ENCODE assay signal across 9 cellular contexts in the genomic region with DNA sequence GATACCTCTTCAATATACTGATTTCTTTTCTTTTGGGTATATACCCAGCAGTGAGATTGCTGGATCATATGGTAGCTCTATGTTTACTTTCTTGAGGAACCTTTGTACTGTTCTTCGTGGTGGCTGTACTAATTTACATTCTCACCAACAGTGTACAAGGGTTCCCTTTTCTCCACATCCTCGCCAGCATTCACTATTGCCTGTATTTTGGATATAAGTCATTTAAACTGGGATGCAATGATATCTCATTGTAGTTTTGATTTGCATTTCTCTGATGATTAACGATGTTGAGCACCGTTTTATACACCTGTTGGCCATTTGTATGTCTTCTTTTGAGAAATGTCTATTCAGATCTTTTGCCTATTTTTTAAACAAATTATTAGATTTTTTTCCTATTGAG. TPM values are rescaled to one million over a fixed set of nuclear protein-coding genes. Genes with fewer than 3 reads are reported as not detected.
"Had no signal": no experiment of that assay in that cellular context is flagged by ENCODE, and none has a peak within 500 bp of the region (broad histone marks: within the 10 kb centered on the region; RNA-seq: fewer than 3 reads in every experiment).

No MANE protein-coding gene starts in this region.

RNA-seq across cellular contexts. Expression of a gene that starts 30.4 kb away (rescaled TPM):
- total RNA-seq: activated naive CD8-positive, alpha-beta T cell treated with anti-CD3 and anti-CD28 coated beads for 36 hours; activated T-cell treated with anti-CD3 and anti-CD28 coated beads, Interleukin-2, amount 50 U/mL, for 4 hours; activated T-cell treated with anti-CD3 and anti-CD28 coated beads, Interleukin-2, amount 50 U/mL, for 72 hours; activated T-helper 2 cell treated with anti-CD3 and anti-CD28 coated beads, Interferon-gamma antibody, Interleukin-2, Interleukin-4, amounts not matched to agents 10 μg/mL and 5 μg/mL and 100 μg/mL, durations not matched to agents 14 hours and 24 hours and 36 hours; adrenal gland; ascending aorta; body of pancreas; cardiac muscle cell; cardiac septum had no signal
- polyA plus RNA-seq: cardiac muscle cell had no signal
